In genomic region chr11:84518601-84519183, GRCh38 we compare ENCODE assay signal across 17 cellular contexts.
DNase-seq lines count a peak whose midpoint lies in the region; ATAC-seq and TF ChIP-seq lines count a peak whose summit lies in the region.
"Had no signal": no experiment of that assay in that cellular context is flagged by ENCODE, and none has a peak within 500 bp of the region (broad histone marks: within the 10 kb centered on the region; RNA-seq: fewer than 3 reads in every experiment).

No MANE protein-coding gene starts in this region.

- H3K4me1 Mint-ChIP-seq in stimulated activated naive CD8-positive, alpha-beta T cell treated with anti-CD3 and anti-CD28 coated beads, Interleukin-15, amount 100 ng/mL, for 72 hours = no peaks in the 10 kb centered on the region
- H3K4me1 Mint-ChIP-seq: B cell; CD4-positive, CD25-positive, alpha-beta regulatory T cell; CD8-positive, alpha-beta memory T cell had no signal

- H3K4me3 Mint-ChIP-seq in stimulated activated naive CD8-positive, alpha-beta T cell treated with anti-CD3 and anti-CD28 coated beads, Interleukin-15, amount 100 ng/mL, for 72 hours = no peak overlapping the region
- H3K4me3 Mint-ChIP-seq: B cell; CD4-positive, CD25-positive, alpha-beta regulatory T cell; CD8-positive, alpha-beta memory T cell had no signal

- DNase-seq in D341Med (ENCODE audit: low spot score) (peak; percentile 22), NCI-H82 treated with DMSO at 0.1 percent for 48 hours (lab: John Stamatoyannopoulos, UW; ENCODE audit: unreplicated experiment) (peak; percentile 14), midbrain (lab: John Stamatoyannopoulos, UW) (peak; percentile 20), T-helper 9 cell (no peak), NCI-H1930 (lab: John Stamatoyannopoulos, UW) (no peak)
- DNase-seq in stimulated activated naive CD8-positive, alpha-beta T cell treated with anti-CD3 and anti-CD28 coated beads, Interleukin-15, amount 100 ng/mL, for 72 hours = no peak
- DNase-seq: 8988T; C1 segment of cervical spinal cord; CD4-positive, CD25-positive, alpha-beta regulatory T cell; CD8-positive, alpha-beta memory T cell; COR-L47; DMS153; DMS79; GDM1 had no signal

- H3K27ac Mint-ChIP-seq in stimulated activated naive CD8-positive, alpha-beta T cell treated with anti-CD3 and anti-CD28 coated beads, Interleukin-15, amount 100 ng/mL, for 72 hours = no peak overlapping the region
- H3K27ac Mint-ChIP-seq: B cell; CD4-positive, CD25-positive, alpha-beta regulatory T cell; CD8-positive, alpha-beta memory T cell had no signal

- peaks cover 0 to 7% of the 10 kb centered on the region in 2 donors for H3K9me3 Mint-ChIP-seq in stimulated activated naive CD8-positive, alpha-beta T cell treated with anti-CD3 and anti-CD28 coated beads, Interleukin-15, amount 100 ng/mL, for 72 hours

- H3K27me3 Mint-ChIP-seq in stimulated activated naive CD8-positive, alpha-beta T cell treated with anti-CD3 and anti-CD28 coated beads, Interleukin-15, amount 100 ng/mL, for 72 hours = no peaks in the 10 kb centered on the region
- H3K27me3 Mint-ChIP-seq: B cell; CD4-positive, CD25-positive, alpha-beta regulatory T cell; CD8-positive, alpha-beta memory T cell had no signal

- peak; percentile 87 for ATAC-seq in SK-N-SH treated with all-trans-retinoic acid at 6 μM for 48 hours
- ATAC-seq in HG02763 (IDR thresholded peaks at IDR 0.05; ENCODE audit: unreplicated experiment) = no peak
- no peak for ATAC-seq in stimulated activated naive CD8-positive, alpha-beta T cell treated with anti-CD3 and anti-CD28 coated beads, Interleukin-15, amount 100 ng/mL, for 72 hours

TF ChIP-seq in SK-N-SH treated with all-trans-retinoic acid at 6 μM for 48 hours, 23 proteins besides CTCF, POLR2A, EP300 and RAD21:
- TF ChIP-seq GLIS3 (CRISPR knock-in tag; IDR thresholded peaks at IDR 0.05) (peak; percentile 85), OSR1 (CRISPR knock-in tag; IDR thresholded peaks at IDR 0.05) (no peak), ZNF565 (CRISPR knock-in tag; conservative IDR thresholded peaks at IDR 0.05; ENCODE audit: low read depth) (no peak), CSDC2 (CRISPR knock-in tag; IDR thresholded peaks at IDR 0.05) (0 out of 2 replicates have a peak, but pooled peaks have one; percentile 31), BACH2 (CRISPR knock-in tag; IDR thresholded peaks at IDR 0.05; ENCODE audit: borderline replicate concordance) (no peak), SNAI2 (CRISPR knock-in tag; IDR thresholded peaks at IDR 0.05) (no peak), CREB5 (CRISPR knock-in tag; IDR thresholded peaks at IDR 0.05; ENCODE audit: low read depth) (peak; percentile 72; the same call in 1 of the 2 replicates), TSHZ2 (CRISPR knock-in tag; IDR thresholded peaks at IDR 0.05) (peak; percentile 96), PATZ1 (CRISPR knock-in tag; IDR thresholded peaks at IDR 0.05; ENCODE audit: borderline replicate concordance) (peak; percentile 73; the same call in 1 of the 2 replicates), ZFP30 (CRISPR knock-in tag; IDR thresholded peaks at IDR 0.05) (no peak), CSRNP3 (CRISPR knock-in tag; IDR thresholded peaks at IDR 0.05) (peak; percentile 80), TCF4 (CRISPR knock-in tag; IDR thresholded peaks at IDR 0.05; ENCODE audit: borderline replicate concordance) (peak; percentile 96), ZNF70 (CRISPR knock-in tag; IDR thresholded peaks at IDR 0.05) (no peak), ZFP3 (CRISPR knock-in tag; IDR thresholded peaks at IDR 0.05) (no peak), TOX (CRISPR knock-in tag; IDR thresholded peaks at IDR 0.05; ENCODE audit: borderline replicate concordance) (peak; percentile 92), ARNTL (CRISPR knock-in tag; IDR thresholded peaks at IDR 0.05; ENCODE audit: borderline replicate concordance, low read depth) (no peak), ZC3H10 (CRISPR knock-in tag; IDR thresholded peaks at IDR 0.05) (peak; percentile 72; the same call in 1 of the 2 replicates), RARB (CRISPR knock-in tag; IDR thresholded peaks at IDR 0.05) (no peak), ZNF8 (CRISPR knock-in tag; IDR thresholded peaks at IDR 0.05) (no peak), PPARA (CRISPR knock-in tag; IDR thresholded peaks at IDR 0.05; ENCODE audit: borderline replicate concordance) (no peak), ESRRG (CRISPR knock-in tag; IDR thresholded peaks at IDR 0.05) (peak; percentile 72; the same call in 1 of the 2 replicates), POU6F1 (CRISPR knock-in tag; IDR thresholded peaks at IDR 0.05; ENCODE audit: borderline replicate concordance, low read depth) (no peak), ISL1 (CRISPR knock-in tag; IDR thresholded peaks at IDR 0.05) (peak; percentile 98)
TF ChIP-seq in SK-N-SH treated with all-trans-retinoic acid at 6 μM for 48 hours: peak in this region for 11.

Comparison
In these comparisons a context has a peak if more than half of its experiments do, and no peak if none do; other contexts are left out.
1. DNase-seq: peak in D341Med (single experiment), NCI-H82 treated with DMSO at 0.1 percent for 48 hours (single experiment) and midbrain (single experiment); none in T-helper 9 cell (single experiment), stimulated activated naive CD8-positive, alpha-beta T cell treated with anti-CD3 and anti-CD28 coated beads, Interleukin-15, amount 100 ng/mL, for 72 hours (0 of 2) and NCI-H1930 (0 of 2).